Comparison of ENCODE assay signal across 8 cellular contexts in the genomic region with DNA sequence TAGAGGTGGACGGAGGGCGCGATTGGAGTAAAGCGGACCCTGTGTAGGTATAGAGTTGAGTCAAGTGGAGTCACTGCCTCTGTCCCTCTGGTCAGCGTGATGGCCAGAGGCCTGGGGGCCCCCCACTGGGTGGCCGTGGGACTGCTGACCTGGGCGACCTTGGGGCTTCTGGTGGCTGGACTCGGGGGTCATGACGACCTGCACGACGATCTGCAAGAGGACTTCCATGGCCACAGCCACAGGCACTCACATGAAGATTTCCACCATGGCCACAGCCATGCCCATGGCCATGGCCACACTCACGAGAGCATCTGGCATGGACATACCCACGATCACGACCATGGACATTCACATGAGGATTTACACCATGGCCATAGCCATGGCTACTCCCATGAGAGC. TPM values are rescaled to one million over a fixed set of nuclear protein-coding genes. Genes with fewer than 3 reads are reported as not detected.
DNase-seq lines count a peak whose midpoint lies in the region; ATAC-seq and TF ChIP-seq lines count a peak whose summit lies in the region.

No MANE protein-coding gene starts in this region.

- peaks cover 8% of the 10 kb centered on the region for H3K36me3 Mint-ChIP-seq in T-helper 17 cell (ENCODE audit: low read depth)
- H3K36me3 Mint-ChIP-seq in glutamatergic neuron (ENCODE audit: unreplicated experiment), result no peaks in the 10 kb centered on the region

- H3K27me3 ChIP-seq in gastrocnemius medialis, result no peaks in the 10 kb centered on the region

- H3K9me3 ChIP-seq in T-helper 17 cell (ENCODE audit: control insufficient read depth, low read length, poor library complexity, severe bottlenecking) (no peaks in the 10 kb centered on the region), gastrocnemius medialis (no peaks in the 10 kb centered on the region)

- peaks cover 17% of the 10 kb centered on the region for H3K9me3 Mint-ChIP-seq in glutamatergic neuron (ENCODE audit: unreplicated experiment)

- TF ChIP-seq CTCF in GM13977 (IDR thresholded peaks at IDR 0.05; ENCODE audit: extremely low read depth, insufficient read depth, missing control alignments) (peak; percentile 15), glutamatergic neuron (IDR thresholded peaks at IDR 0.05; ENCODE audit: partially characterized antibody, unreplicated experiment) (peak; percentile 23), gastrocnemius medialis (IDR thresholded peaks at IDR 0.05 in 4 of 5, conservative IDR thresholded peaks at IDR 0.05 in 1 of 5) (peak in 2 of 5 experiments; percentile 5 to 12)

- no peak for TF ChIP-seq POLR2A in gastrocnemius medialis (IDR thresholded peaks at IDR 0.05)

- H3K27ac Mint-ChIP-seq in T-helper 17 cell, result peak overlapping the region; percentile 99
- peak overlapping the region; percentile 95 for H3K27ac Mint-ChIP-seq in glutamatergic neuron (ENCODE audit: unreplicated experiment)

- H3K4me3 ChIP-seq in gastrocnemius medialis, result peak overlapping the region; percentile 84 to 98 (median 86)

- H3K27ac ChIP-seq in gastrocnemius medialis, result peak overlapping the region; percentile 94 to 98 (median 96)

- H3K4me1 Mint-ChIP-seq in T-helper 17 cell (peaks cover 70% of the 10 kb centered on the region), glutamatergic neuron (ENCODE audit: low read depth, unreplicated experiment) (peaks cover 32% of the 10 kb centered on the region)

- no peaks in the 10 kb centered on the region for H3K27me3 Mint-ChIP-seq in T-helper 17 cell
- H3K27me3 Mint-ChIP-seq in glutamatergic neuron (ENCODE audit: unreplicated experiment), result peaks cover 19% of the 10 kb centered on the region

- H3K4me3 Mint-ChIP-seq in T-helper 17 cell (peak overlapping the region; percentile 99), glutamatergic neuron (ENCODE audit: unreplicated experiment) (peak overlapping the region; percentile 99)

- ATAC-seq in T-helper 17 cell, result no peak
- no peak for ATAC-seq in gastrocnemius medialis
- no peak for ATAC-seq in HG02798 (IDR thresholded peaks at IDR 0.05; ENCODE audit: poor library complexity, unreplicated experiment)

- peaks cover 44 to 52% of the 10 kb centered on the region in 2 donors for H3K4me1 ChIP-seq in gastrocnemius medialis

- intact Hi-C loops in gastrocnemius medialis (cut with DNase I; ENCODE audit: low total_unique reads), result loop anchor here (2.0 to 5.0 kb wide), 4 partner anchors 216 to 1074 kb away; partner anchors contain the start of genes ATF6B, BRD2 and CUTA

- in situ Hi-C loops in GM13977 (cut with MboI; ENCODE audit: low pct_unique_long_range_greater_than_20kb, low sequenced_read_pairs, unreplicated experiment) (no loop called here), gastrocnemius medialis (cut with MboI; ENCODE audit: low sequenced_read_pairs in 4 of 4) (no loop called here)

- no peak for DNase-seq in GM13977 (ENCODE audit: low spot score)
- no peak for DNase-seq in T-helper 17 cell
- DNase-seq in glutamatergic neuron, result no peak
- DNase-seq in gastrocnemius medialis, result no peak
- no peak for DNase-seq in central memory CD4-positive, alpha-beta T cell
- DNase-seq in superior temporal gyrus (ENCODE audit: extremely low spot score), result no peak
- DNase-seq in COLO668 (lab: John Stamatoyannopoulos, UW; ENCODE audit: unreplicated experiment), result no peak

- peaks cover 0 to 35% of the 10 kb centered on the region in 2 donors for H3K36me3 ChIP-seq in gastrocnemius medialis

RNA-seq across cellular contexts. Expression of gene SLC39A7, which starts 0.5 kb away (rescaled TPM):
- total RNA-seq in T-helper 17 cell (10 to 100 TPM; 22.4 to 25.8 TPM), glutamatergic neuron (ENCODE audit: unreplicated experiment) (92.8 TPM), gastrocnemius medialis (10 to 100 TPM; 21.9 to 45.4 (median 26.2) TPM)

RNA-seq across cellular contexts. Expression of gene RXRB, which starts 0.7 kb away (rescaled TPM):
- total RNA-seq in T-helper 17 cell, result 10 to 100 TPM; 51.0 to 64.4 TPM
- total RNA-seq in glutamatergic neuron (ENCODE audit: unreplicated experiment), result 45.3 TPM
- 10 to 100 TPM; 20.8 to 38.4 (median 24.6) TPM for total RNA-seq in gastrocnemius medialis

RNA-seq across cellular contexts. Expression of gene HSD17B8, which starts 3.3 kb away (rescaled TPM):
- 10 to 100 TPM in 1 of 2 donors, 1 to 10 TPM in 1; 7.6 to 11.9 TPM for total RNA-seq in T-helper 17 cell
- 4.6 TPM for total RNA-seq in glutamatergic neuron (ENCODE audit: unreplicated experiment)
- total RNA-seq in gastrocnemius medialis, result 10 to 100 TPM in 3 of 4 donors, 1 to 10 TPM in 1; 7.9 to 28.3 (median 14.3) TPM

RNA-seq across cellular contexts. Expression of gene RING1, which starts 7.2 kb away (rescaled TPM):
- total RNA-seq in T-helper 17 cell (10 to 100 TPM; 27.9 to 28.2 TPM), glutamatergic neuron (ENCODE audit: unreplicated experiment) (37.3 TPM), gastrocnemius medialis (10 to 100 TPM in 3 of 4 donors, 1 to 10 TPM in 1; 7.4 to 16.3 (median 12.1) TPM)

RNA-seq across cellular contexts. Expression of gene COL11A2, which starts 8.9 kb away (rescaled TPM):
- total RNA-seq in T-helper 17 cell (under 1 TPM; 0.52 to 0.89 TPM), glutamatergic neuron (ENCODE audit: unreplicated experiment) (3.8 TPM), gastrocnemius medialis (under 1 TPM; 0.31 to 0.92 (median 0.47) TPM)
